In the genomic region with DNA sequence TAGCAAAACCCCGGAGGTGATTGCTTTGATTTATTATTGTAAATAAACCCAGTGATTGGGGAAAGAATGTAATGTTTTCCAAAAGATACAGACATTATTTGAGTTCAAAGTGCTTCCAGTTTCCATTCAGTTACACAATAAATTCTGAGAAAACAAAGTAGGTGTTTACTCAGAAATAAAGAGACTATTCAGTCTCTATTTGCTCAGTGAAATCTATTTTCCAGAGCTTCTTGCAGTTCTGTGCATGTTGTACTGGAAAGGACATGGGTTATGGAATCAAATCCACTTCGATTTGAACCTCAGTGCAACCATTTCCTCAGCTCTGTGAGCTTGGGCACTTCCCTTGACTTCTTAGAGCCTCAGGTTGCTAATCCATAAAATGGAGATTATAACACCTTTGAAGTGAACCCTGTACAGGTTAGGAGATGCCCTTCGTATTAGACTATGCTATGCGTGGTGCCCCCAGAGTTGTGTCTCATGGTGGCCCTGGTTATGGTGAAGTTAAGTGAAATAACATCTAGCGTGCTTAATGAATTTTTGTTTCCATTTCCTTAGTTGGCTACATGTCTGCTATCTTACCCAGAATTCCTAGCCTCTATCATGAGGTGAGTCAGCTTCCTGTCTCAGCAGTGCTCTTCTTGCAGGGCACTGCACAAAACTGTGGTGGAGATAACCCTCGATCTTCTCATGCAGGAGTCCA, we compare ENCODE assay signal across 1 cellular context.
TF ChIP-seq lines count a peak whose summit lies in the region.

No MANE protein-coding gene starts in this region.

TF ChIP-seq in K562, 482 proteins besides CTCF, POLR2A, EP300 and RAD21 (continued from another document and continues in another):
- TF ChIP-seq, protein P1, sequence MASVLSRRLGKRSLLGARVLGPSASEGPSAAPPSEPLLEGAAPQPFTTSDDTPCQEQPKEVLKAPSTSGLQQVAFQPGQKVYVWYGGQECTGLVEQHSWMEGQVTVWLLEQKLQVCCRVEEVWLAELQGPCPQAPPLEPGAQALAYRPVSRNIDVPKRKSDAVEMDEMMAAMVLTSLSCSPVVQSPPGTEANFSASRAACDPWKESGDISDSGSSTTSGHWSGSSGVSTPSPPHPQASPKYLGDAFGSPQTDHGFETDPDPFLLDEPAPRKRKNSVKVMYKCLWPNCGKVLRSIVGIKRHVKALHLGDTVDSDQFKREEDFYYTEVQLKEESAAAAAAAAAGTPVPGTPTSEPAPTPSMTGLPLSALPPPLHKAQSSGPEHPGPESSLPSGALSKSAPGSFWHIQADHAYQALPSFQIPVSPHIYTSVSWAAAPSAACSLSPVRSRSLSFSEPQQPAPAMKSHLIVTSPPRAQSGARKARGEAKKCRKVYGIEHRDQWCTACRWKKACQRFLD (CRISPR knock-in tag; IDR thresholded peaks at IDR 0.05), result peak; percentile 84
- TF ChIP-seq, protein P2, sequence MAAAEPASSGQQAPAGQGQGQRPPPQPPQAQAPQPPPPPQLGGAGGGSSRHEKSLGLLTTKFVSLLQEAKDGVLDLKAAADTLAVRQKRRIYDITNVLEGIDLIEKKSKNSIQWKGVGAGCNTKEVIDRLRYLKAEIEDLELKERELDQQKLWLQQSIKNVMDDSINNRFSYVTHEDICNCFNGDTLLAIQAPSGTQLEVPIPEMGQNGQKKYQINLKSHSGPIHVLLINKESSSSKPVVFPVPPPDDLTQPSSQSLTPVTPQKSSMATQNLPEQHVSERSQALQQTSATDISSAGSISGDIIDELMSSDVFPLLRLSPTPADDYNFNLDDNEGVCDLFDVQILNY (CRISPR knock-in tag; IDR thresholded peaks at IDR 0.05), result no peak
- TF ChIP-seq KLF16 (IDR thresholded peaks at IDR 0.05) (no peak), ZNF175 (CRISPR knock-in tag; IDR thresholded peaks at IDR 0.05; ENCODE audit: low read depth) (peak; percentile 96), NR2C1 (IDR thresholded peaks at IDR 0.05) (no peak), NR2C1 (tag; IDR thresholded peaks at IDR 0.05) (peak; percentile 45; the same call in 1 of the 2 replicates), TCF3 (CRISPR knock-in tag; IDR thresholded peaks at IDR 0.05) (peak; percentile 62; the same call in 1 of the 2 replicates), L3MBTL2 (IDR thresholded peaks at IDR 0.05) (peak; percentile 18; the same call in 1 of the 2 replicates), SMARCE1 (IDR thresholded peaks at IDR 0.05) (peak; percentile 46; the same call in 1 of the 2 replicates), ZNF589 (CRISPR knock-in tag; IDR thresholded peaks at IDR 0.05; ENCODE audit: low read depth) (peak; percentile 81; the same call in 1 of the 2 replicates), SMAD4 (CRISPR knock-in tag; conservative IDR thresholded peaks at IDR 0.05) (peak; percentile 66), CREBBP (IDR thresholded peaks at IDR 0.05; ENCODE audit: low read depth, low read length) (no peak), NR2F6 (CRISPR knock-in tag; IDR thresholded peaks at IDR 0.05) (no peak), MECOM (CRISPR knock-in tag; IDR thresholded peaks at IDR 0.05) (peak; percentile 27; the same call in 1 of the 2 replicates), DMBX1 (CRISPR knock-in tag; IDR thresholded peaks at IDR 0.05; ENCODE audit: borderline replicate concordance) (peak; percentile 91), JUN (IDR thresholded peaks at IDR 0.05; ENCODE audit: borderline replicate concordance, low read depth, low read length) (peak; percentile 51; the same call in 1 of the 2 replicates), JUN (CRISPR knock-in tag; IDR thresholded peaks at IDR 0.05; ENCODE audit: borderline replicate concordance) (no peak), KAT2B (IDR thresholded peaks at IDR 0.05; ENCODE audit: low read depth, low read length) (no peak), CBFA2T3 (IDR thresholded peaks at IDR 0.05) (peak; percentile 73), ERF (CRISPR knock-in tag; IDR thresholded peaks at IDR 0.05) (peak; percentile 50; the same call in 1 of the 2 replicates), GABPA (tag; conservative IDR thresholded peaks at IDR 0.05; ENCODE audit: low read depth) (peak; percentile 71), ZNF232 (CRISPR knock-in tag; IDR thresholded peaks at IDR 0.05) (no peak), KDM5B (IDR thresholded peaks at IDR 0.05; ENCODE audit: insufficient replicate concordance, low read depth, low read length) (no peak), PYGO2 (tag; IDR thresholded peaks at IDR 0.05) (no peak), CHD4 (IDR thresholded peaks at IDR 0.05; ENCODE audit: insufficient read depth, insufficient replicate concordance, low read depth, low read length, poor library complexity, severe bottlenecking) (no peak), ETV1 (tag; conservative IDR thresholded peaks at IDR 0.05; ENCODE audit: low read depth) (peak; percentile 76), FOSL1 (tag; conservative IDR thresholded peaks at IDR 0.05) (peak; percentile 91), TBL1XR1 (IDR thresholded peaks at IDR 0.05; ENCODE audit: low read length in 2 of 2) (0 out of 4 replicates have a peak, but pooled peaks of 1 of the 2 experiments have one; percentile 7), JUND (IDR thresholded peaks at IDR 0.05; ENCODE audit: borderline replicate concordance, low read depth, low read length) (peak; percentile 96), JUND (tag; IDR thresholded peaks at IDR 0.05; ENCODE audit: borderline replicate concordance, low read depth, low read length) (peak; percentile 95; the same call in 2 of the 3 replicates), ZNF584 (CRISPR knock-in tag; IDR thresholded peaks at IDR 0.05; ENCODE audit: low read depth) (peak; percentile 89), FOXK2 (conservative IDR thresholded peaks at IDR 0.05 in 1 of 2, IDR thresholded peaks at IDR 0.05 in 1 of 2; ENCODE audit: low read depth in 2 of 2) (no peak)
- TF ChIP-seq, protein P3, sequence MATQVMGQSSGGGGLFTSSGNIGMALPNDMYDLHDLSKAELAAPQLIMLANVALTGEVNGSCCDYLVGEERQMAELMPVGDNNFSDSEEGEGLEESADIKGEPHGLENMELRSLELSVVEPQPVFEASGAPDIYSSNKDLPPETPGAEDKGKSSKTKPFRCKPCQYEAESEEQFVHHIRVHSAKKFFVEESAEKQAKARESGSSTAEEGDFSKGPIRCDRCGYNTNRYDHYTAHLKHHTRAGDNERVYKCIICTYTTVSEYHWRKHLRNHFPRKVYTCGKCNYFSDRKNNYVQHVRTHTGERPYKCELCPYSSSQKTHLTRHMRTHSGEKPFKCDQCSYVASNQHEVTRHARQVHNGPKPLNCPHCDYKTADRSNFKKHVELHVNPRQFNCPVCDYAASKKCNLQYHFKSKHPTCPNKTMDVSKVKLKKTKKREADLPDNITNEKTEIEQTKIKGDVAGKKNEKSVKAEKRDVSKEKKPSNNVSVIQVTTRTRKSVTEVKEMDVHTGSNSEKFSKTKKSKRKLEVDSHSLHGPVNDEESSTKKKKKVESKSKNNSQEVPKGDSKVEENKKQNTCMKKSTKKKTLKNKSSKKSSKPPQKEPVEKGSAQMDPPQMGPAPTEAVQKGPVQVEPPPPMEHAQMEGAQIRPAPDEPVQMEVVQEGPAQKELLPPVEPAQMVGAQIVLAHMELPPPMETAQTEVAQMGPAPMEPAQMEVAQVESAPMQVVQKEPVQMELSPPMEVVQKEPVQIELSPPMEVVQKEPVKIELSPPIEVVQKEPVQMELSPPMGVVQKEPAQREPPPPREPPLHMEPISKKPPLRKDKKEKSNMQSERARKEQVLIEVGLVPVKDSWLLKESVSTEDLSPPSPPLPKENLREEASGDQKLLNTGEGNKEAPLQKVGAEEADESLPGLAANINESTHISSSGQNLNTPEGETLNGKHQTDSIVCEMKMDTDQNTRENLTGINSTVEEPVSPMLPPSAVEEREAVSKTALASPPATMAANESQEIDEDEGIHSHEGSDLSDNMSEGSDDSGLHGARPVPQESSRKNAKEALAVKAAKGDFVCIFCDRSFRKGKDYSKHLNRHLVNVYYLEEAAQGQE (CRISPR knock-in tag; IDR thresholded peaks at IDR 0.05; ENCODE audit: low read depth), result no peak
- TF ChIP-seq, protein P4, sequence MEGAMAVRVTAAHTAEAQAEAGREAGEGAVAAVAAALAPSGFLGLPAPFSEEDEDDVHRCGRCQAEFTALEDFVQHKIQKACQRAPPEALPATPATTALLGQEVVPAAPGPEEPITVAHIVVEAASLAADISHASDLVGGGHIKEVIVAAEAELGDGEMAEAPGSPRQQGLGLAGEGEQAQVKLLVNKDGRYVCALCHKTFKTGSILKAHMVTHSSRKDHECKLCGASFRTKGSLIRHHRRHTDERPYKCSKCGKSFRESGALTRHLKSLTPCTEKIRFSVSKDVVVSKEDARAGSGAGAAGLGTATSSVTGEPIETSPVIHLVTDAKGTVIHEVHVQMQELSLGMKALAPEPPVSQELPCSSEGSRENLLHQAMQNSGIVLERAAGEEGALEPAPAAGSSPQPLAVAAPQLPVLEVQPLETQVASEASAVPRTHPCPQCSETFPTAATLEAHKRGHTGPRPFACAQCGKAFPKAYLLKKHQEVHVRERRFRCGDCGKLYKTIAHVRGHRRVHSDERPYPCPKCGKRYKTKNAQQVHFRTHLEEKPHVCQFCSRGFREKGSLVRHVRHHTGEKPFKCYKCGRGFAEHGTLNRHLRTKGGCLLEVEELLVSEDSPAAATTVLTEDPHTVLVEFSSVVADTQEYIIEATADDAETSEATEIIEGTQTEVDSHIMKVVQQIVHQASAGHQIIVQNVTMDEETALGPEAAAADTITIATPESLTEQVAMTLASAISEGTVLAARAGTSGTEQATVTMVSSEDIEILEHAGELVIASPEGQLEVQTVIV (CRISPR knock-in tag; IDR thresholded peaks at IDR 0.05; ENCODE audit: borderline replicate concordance), result no peak
- TF ChIP-seq, protein P5, sequence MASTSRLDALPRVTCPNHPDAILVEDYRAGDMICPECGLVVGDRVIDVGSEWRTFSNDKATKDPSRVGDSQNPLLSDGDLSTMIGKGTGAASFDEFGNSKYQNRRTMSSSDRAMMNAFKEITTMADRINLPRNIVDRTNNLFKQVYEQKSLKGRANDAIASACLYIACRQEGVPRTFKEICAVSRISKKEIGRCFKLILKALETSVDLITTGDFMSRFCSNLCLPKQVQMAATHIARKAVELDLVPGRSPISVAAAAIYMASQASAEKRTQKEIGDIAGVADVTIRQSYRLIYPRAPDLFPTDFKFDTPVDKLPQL (IDR thresholded peaks at IDR 0.05; ENCODE audit: extremely low read depth, insufficient read length), result no peak
- TF ChIP-seq, protein P6, sequence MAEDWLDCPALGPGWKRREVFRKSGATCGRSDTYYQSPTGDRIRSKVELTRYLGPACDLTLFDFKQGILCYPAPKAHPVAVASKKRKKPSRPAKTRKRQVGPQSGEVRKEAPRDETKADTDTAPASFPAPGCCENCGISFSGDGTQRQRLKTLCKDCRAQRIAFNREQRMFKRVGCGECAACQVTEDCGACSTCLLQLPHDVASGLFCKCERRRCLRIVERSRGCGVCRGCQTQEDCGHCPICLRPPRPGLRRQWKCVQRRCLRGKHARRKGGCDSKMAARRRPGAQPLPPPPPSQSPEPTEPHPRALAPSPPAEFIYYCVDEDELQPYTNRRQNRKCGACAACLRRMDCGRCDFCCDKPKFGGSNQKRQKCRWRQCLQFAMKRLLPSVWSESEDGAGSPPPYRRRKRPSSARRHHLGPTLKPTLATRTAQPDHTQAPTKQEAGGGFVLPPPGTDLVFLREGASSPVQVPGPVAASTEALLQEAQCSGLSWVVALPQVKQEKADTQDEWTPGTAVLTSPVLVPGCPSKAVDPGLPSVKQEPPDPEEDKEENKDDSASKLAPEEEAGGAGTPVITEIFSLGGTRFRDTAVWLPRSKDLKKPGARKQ (CRISPR knock-in tag; IDR thresholded peaks at IDR 0.05), result no peak
- TF ChIP-seq, protein P7, sequence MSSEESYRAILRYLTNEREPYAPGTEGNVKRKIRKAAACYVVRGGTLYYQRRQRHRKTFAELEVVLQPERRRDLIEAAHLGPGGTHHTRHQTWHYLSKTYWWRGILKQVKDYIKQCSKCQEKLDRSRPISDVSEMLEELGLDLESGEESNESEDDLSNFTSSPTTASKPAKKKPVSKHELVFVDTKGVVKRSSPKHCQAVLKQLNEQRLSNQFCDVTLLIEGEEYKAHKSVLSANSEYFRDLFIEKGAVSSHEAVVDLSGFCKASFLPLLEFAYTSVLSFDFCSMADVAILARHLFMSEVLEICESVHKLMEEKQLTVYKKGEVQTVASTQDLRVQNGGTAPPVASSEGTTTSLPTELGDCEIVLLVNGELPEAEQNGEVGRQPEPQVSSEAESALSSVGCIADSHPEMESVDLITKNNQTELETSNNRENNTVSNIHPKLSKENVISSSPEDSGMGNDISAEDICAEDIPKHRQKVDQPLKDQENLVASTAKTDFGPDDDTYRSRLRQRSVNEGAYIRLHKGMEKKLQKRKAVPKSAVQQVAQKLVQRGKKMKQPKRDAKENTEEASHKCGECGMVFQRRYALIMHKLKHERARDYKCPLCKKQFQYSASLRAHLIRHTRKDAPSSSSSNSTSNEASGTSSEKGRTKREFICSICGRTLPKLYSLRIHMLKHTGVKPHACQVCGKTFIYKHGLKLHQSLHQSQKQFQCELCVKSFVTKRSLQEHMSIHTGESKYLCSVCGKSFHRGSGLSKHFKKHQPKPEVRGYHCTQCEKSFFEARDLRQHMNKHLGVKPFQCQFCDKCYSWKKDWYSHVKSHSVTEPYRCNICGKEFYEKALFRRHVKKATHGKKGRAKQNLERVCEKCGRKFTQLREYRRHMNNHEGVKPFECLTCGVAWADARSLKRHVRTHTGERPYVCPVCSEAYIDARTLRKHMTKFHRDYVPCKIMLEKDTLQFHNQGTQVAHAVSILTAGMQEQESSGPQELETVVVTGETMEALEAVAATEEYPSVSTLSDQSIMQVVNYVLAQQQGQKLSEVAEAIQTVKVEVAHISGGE (CRISPR knock-in tag; IDR thresholded peaks at IDR 0.05), result peak in 1 of 3 experiments; percentile 31; a peak in 1 of 6 replicates
- TF ChIP-seq, protein P8, sequence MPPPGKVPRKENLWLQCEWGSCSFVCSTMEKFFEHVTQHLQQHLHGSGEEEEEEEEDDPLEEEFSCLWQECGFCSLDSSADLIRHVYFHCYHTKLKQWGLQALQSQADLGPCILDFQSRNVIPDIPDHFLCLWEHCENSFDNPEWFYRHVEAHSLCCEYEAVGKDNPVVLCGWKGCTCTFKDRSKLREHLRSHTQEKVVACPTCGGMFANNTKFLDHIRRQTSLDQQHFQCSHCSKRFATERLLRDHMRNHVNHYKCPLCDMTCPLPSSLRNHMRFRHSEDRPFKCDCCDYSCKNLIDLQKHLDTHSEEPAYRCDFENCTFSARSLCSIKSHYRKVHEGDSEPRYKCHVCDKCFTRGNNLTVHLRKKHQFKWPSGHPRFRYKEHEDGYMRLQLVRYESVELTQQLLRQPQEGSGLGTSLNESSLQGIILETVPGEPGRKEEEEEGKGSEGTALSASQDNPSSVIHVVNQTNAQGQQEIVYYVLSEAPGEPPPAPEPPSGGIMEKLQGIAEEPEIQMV (tag; conservative IDR thresholded peaks at IDR 0.05; ENCODE audit: low read depth), result 0 out of 2 replicates have a peak, but pooled peaks have one; percentile 10
- TF ChIP-seq, protein P9, sequence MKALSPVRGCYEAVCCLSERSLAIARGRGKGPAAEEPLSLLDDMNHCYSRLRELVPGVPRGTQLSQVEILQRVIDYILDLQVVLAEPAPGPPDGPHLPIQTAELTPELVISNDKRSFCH (CRISPR knock-in tag; IDR thresholded peaks at IDR 0.05), result no peak
- TF ChIP-seq, protein P9 (tag; IDR thresholded peaks at IDR 0.05), result peak; percentile 77; the same call in 1 of the 2 replicates
